Comparison of ENCODE assay signal across 24 cellular contexts in genomic region chrX:114599903-114600302, GRCh38. TPM values are rescaled to one million over a fixed set of nuclear protein-coding genes. Genes with fewer than 3 reads are reported as not detected.
"Had no signal": no experiment of that assay in that cellular context is flagged by ENCODE, and none has a peak within 500 bp of the region (broad histone marks: within the 10 kb centered on the region; RNA-seq: fewer than 3 reads in every experiment).

No MANE protein-coding gene starts in this region.

- DNase-seq: activated CD4-positive, alpha-beta T cell treated with anti-CD3 and anti-CD28 coated beads for 4 hours; activated CD4-positive, alpha-beta T cell treated with anti-CD3 and anti-CD28 coated beads, Interleukin-2, amount 50 U/mL, for 4 hours; activated CD8-positive, alpha-beta T cell treated with anti-CD3 and anti-CD28 coated beads, Interleukin-2, amount 10 ng/mL, durations not matched to agents 7 days and 5 days; activated effector memory CD4-positive, alpha-beta T cell treated with Interleukin-2 at 50 U/mL for 16 hours; activated naive CD4-positive, alpha-beta T cell; activated T-cell treated with anti-CD3 and anti-CD28 coated beads, Interleukin-2, amount 50 U/mL, for 24 hours; aorta; caudate nucleus; Kasumi-1; NCI-H1105 treated with DMSO at 0.1 percent for 48 hours; NCI-H1436 treated with DMSO at 0.1 percent for 48 hours; NCI-H187; NCI-H2081; NCI-H510A treated with DMSO at 0.1 percent for 48 hours; SHP77; T-helper 9 cell had no signal

- H3K27ac ChIP-seq: breast epithelium, SJSA1, VCaP had no signal

- ATAC-seq: activated CD4-positive, CD25-positive, alpha-beta regulatory T cell treated with anti-CD3 and anti-CD28 coated beads, Interleukin-2, amount 50 U/mL, for 24 hours; activated CD8-positive, alpha-beta T cell treated with anti-CD3 and anti-CD28 coated beads, Interleukin-2, amount 10 ng/mL, durations not matched to agents 7 days and 5 days; PC-3 had no signal

- H3K4me3 ChIP-seq: breast epithelium, SJSA1 had no signal

- H3K36me3 ChIP-seq: breast epithelium, SJSA1 had no signal

- H3K4me1 ChIP-seq: breast epithelium, SJSA1 had no signal

- H3K9me3 ChIP-seq: breast epithelium, SJSA1 had no signal

- H3K27me3 ChIP-seq: SJSA1 had no signal

- FAIRE-seq: RCC 7860, TTC549 had no signal

RNA-seq across cellular contexts. Expression of gene HTR2C, which starts 16.0 kb away (rescaled TPM):
- total RNA-seq: activated CD8-positive, alpha-beta T cell treated with anti-CD3 and anti-CD28 coated beads, Interleukin-2, amount 10 ng/mL, durations not matched to agents 7 days and 5 days; activated T-helper 1 cell treated with anti-CD3 and anti-CD28 coated beads, Interleukin-12 subunit alpha, Interleukin-12 subunit beta, Interleukin-2, Interleukin-4 antibody, amounts not matched to agents 30 ng/mL and 10 ng/mL and 1 ng/mL, durations not matched to agents 14 hours and 24 hours and 36 hours; aorta; breast epithelium; SJSA1 had no signal
- polyA plus RNA-seq: aorta had no signal
